Comparison of ENCODE assay signal across 13 cellular contexts in the genomic region with DNA sequence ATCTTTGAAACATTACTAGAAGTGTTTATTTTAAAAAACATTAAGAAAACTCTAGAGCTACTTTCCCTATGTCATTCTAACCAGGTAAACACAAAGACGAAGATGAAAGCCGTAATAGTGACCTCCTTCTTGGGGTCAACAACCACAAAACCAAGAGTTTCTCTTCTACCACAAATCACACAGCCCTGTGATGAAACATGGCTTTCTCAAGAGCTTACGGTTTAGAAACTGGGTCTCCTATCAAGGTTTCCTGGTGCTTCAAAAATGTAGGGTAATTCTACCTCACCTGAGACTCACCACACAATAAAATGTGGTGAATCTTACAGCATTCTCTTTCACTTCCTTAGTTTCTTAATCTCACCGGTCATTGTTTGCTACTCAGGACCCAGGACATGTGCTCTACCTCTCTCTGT. TPM values are rescaled to one million over a fixed set of nuclear protein-coding genes. Genes with fewer than 3 reads are reported as not detected.
DNase-seq lines count a peak whose midpoint lies in the region; ATAC-seq and TF ChIP-seq lines count a peak whose summit lies in the region.
"Had no signal": no experiment of that assay in that cellular context is flagged by ENCODE, and none has a peak within 500 bp of the region (broad histone marks: within the 10 kb centered on the region; RNA-seq: fewer than 3 reads in every experiment).

No MANE protein-coding gene starts in this region.

- no peak for TF ChIP-seq POLR2A in transverse colon (IDR thresholded peaks at IDR 0.05)

- intact Hi-C loops in transverse colon (cut with DNase I; ENCODE audit: low total_unique reads): no loop called here

- peak; percentile 81 for ATAC-seq in GM18498 (IDR thresholded peaks at IDR 0.05; ENCODE audit: unreplicated experiment)
- peak; percentile 65 for ATAC-seq in GM19463 (IDR thresholded peaks at IDR 0.05; ENCODE audit: unreplicated experiment)
- peak; percentile 81 for ATAC-seq in HG02981 (IDR thresholded peaks at IDR 0.05; ENCODE audit: unreplicated experiment)

- WGBS in transverse colon (ENCODE audit: low coverage in 1 of 2), 2 donors: 46 to 57% methylated on average over 4 of the region's 4 CpGs

- H3K36me3 ChIP-seq in transverse colon: no peaks in the 10 kb centered on the region
- H3K36me3 ChIP-seq: adrenal gland, MG63 had no signal

- H3K4me3 ChIP-seq in transverse colon: no peak overlapping the region
- H3K4me3 ChIP-seq: adrenal gland, MG63 had no signal

- no peaks in the 10 kb centered on the region for H3K4me1 ChIP-seq in transverse colon
- H3K4me1 ChIP-seq: adrenal gland had no signal

- H3K9me3 ChIP-seq in transverse colon: peaks cover 0 to 4% of the 10 kb centered on the region in 2 donors
- H3K9me3 ChIP-seq: adrenal gland, MG63 had no signal

- in situ Hi-C loops in transverse colon (cut with MboI; ENCODE audit: low pct_ligation_motif_present in 1 of 4, low pct_unique_long_range_greater_than_20kb in 1 of 4, low sequenced_read_pairs in 3 of 4): no loop called here

- no peak for TF ChIP-seq EP300 in transverse colon (IDR thresholded peaks at IDR 0.05; ENCODE audit: low read depth)

- no peak overlapping the region for H3K27ac ChIP-seq in transverse colon
- H3K27ac ChIP-seq: adrenal gland had no signal

- no peaks in the 10 kb centered on the region for H3K27me3 ChIP-seq in transverse colon
- H3K27me3 ChIP-seq: adrenal gland, MG63 had no signal

- peak; percentile 59 for DNase-seq in MV-4-11 (lab: John Stamatoyannopoulos, UW)
- no peak for DNase-seq in transverse colon
- DNase-seq in DMS53 (lab: John Stamatoyannopoulos, UW): no peak
- DNase-seq in NCI-H1105 treated with DMSO at 0.1 percent for 48 hours (lab: John Stamatoyannopoulos, UW): no peak
- no peak for DNase-seq in mucosa of gallbladder (ENCODE audit: low spot score)
- DNase-seq: adrenal gland, endodermal cell, MG63, NCI-H82, nephron progenitor cell had no signal

- no peak for TF ChIP-seq CTCF in transverse colon (IDR thresholded peaks at IDR 0.05)

RNA-seq across cellular contexts. Expression of a gene that starts 50.9 kb away (rescaled TPM):
- 1 to 10 TPM in 1 of 4 donors, under 1 TPM in 1, not detected in 2; 0.82 to 1.6 TPM for total RNA-seq in transverse colon
- 6.6 TPM for total RNA-seq in mucosa of gallbladder
